Comparison of ENCODE assay signal across 17 cellular contexts in genomic region chr15:41948499-41948898, GRCh38.
"Had no signal": no experiment of that assay in that cellular context is flagged by ENCODE, and none has a peak within 500 bp of the region (broad histone marks: within the 10 kb centered on the region; RNA-seq: fewer than 3 reads in every experiment).

No MANE protein-coding gene starts in this region.

- H3K27ac Mint-ChIP-seq: activated CD8-positive, alpha-beta T cell treated with anti-CD3 and anti-CD28 coated beads, Interleukin-2, amount 10 ng/mL, durations not matched to agents 7 days and 5 days; activated naive CD8-positive, alpha-beta T cell treated with anti-CD3 and anti-CD28 coated beads, Interleukin-2, amount 50 U/mL, for 24 hours; activated T-helper 1 cell treated with anti-CD3 and anti-CD28 coated beads, Interleukin-12 subunit alpha, Interleukin-12 subunit beta, Interleukin-2, Interleukin-4 antibody, amounts not matched to agents 30 ng/mL and 10 ng/mL and 1 ng/mL, durations not matched to agents 14 hours and 24 hours and 36 hours; nephron progenitor cell; stimulated activated effector memory CD8-positive, alpha-beta T cell treated with anti-CD3 and anti-CD28 coated beads, Interleukin-12 subunit alpha, Interleukin-12 subunit beta, amount 100 ng/mL, for 72 hours; T-helper 1 cell treated with Interleukin-12 subunit alpha and Interleukin-12 subunit beta and Interleukin-4 antibody, amounts not matched to agents 30 μg/mL and 1 μg/mL, for 36 hours; WTC11 had no signal

- H3K9me3 Mint-ChIP-seq: activated naive CD8-positive, alpha-beta T cell treated with anti-CD3 and anti-CD28 coated beads, Interleukin-2, amount 50 U/mL, for 24 hours; activated T-helper 1 cell treated with anti-CD3 and anti-CD28 coated beads, Interleukin-12 subunit alpha, Interleukin-12 subunit beta, Interleukin-2, Interleukin-4 antibody, amounts not matched to agents 30 ng/mL and 10 ng/mL and 1 ng/mL, durations not matched to agents 14 hours and 24 hours and 36 hours; nephron progenitor cell; stimulated activated effector memory CD8-positive, alpha-beta T cell treated with anti-CD3 and anti-CD28 coated beads, Interleukin-12 subunit alpha, Interleukin-12 subunit beta, amount 100 ng/mL, for 72 hours; T-helper 1 cell treated with Interleukin-12 subunit alpha and Interleukin-12 subunit beta and Interleukin-4 antibody, amounts not matched to agents 30 μg/mL and 1 μg/mL, for 36 hours; WTC11 had no signal

- H3K4me3 ChIP-seq: coronary artery, upper lobe of right lung had no signal

- DNase-seq: activated CD4-positive, alpha-beta T cell treated with anti-CD3 and anti-CD28 coated beads for 48 hours; activated CD8-positive, alpha-beta memory T cell treated with anti-CD3 and anti-CD28 coated beads, Interleukin-2, amount 50 U/mL, for 48 hours; activated CD8-positive, alpha-beta T cell treated with anti-CD3 and anti-CD28 coated beads, Interleukin-2, amount 10 ng/mL, durations not matched to agents 7 days and 5 days; activated naive CD4-positive, alpha-beta T cell; activated naive CD8-positive, alpha-beta T cell treated with anti-CD3 and anti-CD28 coated beads, Interleukin-2, amount 50 U/mL, for 24 hours; caudate nucleus; effector CD4-positive, alpha-beta T cell; mammary epithelial cell; nephron progenitor cell; small intestine; substantia nigra; upper lobe of right lung had no signal

- H3K27ac ChIP-seq: upper lobe of right lung had no signal

- H3K27me3 Mint-ChIP-seq: activated naive CD8-positive, alpha-beta T cell treated with anti-CD3 and anti-CD28 coated beads, Interleukin-2, amount 50 U/mL, for 24 hours had no signal

- H3K27me3 ChIP-seq: upper lobe of right lung had no signal

- H3K9me3 ChIP-seq: upper lobe of right lung had no signal

- H3K4me3 Mint-ChIP-seq: activated CD8-positive, alpha-beta T cell treated with anti-CD3 and anti-CD28 coated beads, Interleukin-2, amount 10 ng/mL, durations not matched to agents 7 days and 5 days; activated naive CD8-positive, alpha-beta T cell treated with anti-CD3 and anti-CD28 coated beads, Interleukin-2, amount 50 U/mL, for 24 hours; activated T-helper 1 cell treated with anti-CD3 and anti-CD28 coated beads, Interleukin-12 subunit alpha, Interleukin-12 subunit beta, Interleukin-2, Interleukin-4 antibody, amounts not matched to agents 30 ng/mL and 10 ng/mL and 1 ng/mL, durations not matched to agents 14 hours and 24 hours and 36 hours; nephron progenitor cell; stimulated activated effector memory CD8-positive, alpha-beta T cell treated with anti-CD3 and anti-CD28 coated beads, Interleukin-12 subunit alpha, Interleukin-12 subunit beta, amount 100 ng/mL, for 72 hours; T-helper 1 cell treated with Interleukin-12 subunit alpha and Interleukin-12 subunit beta and Interleukin-4 antibody, amounts not matched to agents 30 μg/mL and 1 μg/mL, for 36 hours; WTC11 had no signal

- ATAC-seq: activated CD8-positive, alpha-beta T cell treated with anti-CD3 and anti-CD28 coated beads, Interleukin-2, amount 10 ng/mL, durations not matched to agents 7 days and 5 days; activated naive CD8-positive, alpha-beta T cell treated with anti-CD3 and anti-CD28 coated beads, Interleukin-2, amount 50 U/mL, for 24 hours; stimulated activated effector memory CD8-positive, alpha-beta T cell treated with anti-CD3 and anti-CD28 coated beads, Interleukin-12 subunit alpha, Interleukin-12 subunit beta, amount 100 ng/mL, for 72 hours; upper lobe of right lung had no signal
